ENCODE assay signal across 8 cellular contexts in genomic region chr10:93554760-93555432, GRCh38. TPM values are rescaled to one million over a fixed set of nuclear protein-coding genes. Genes with fewer than 3 reads are reported as not detected.
DNase-seq lines count a peak whose midpoint lies in the region; ATAC-seq and TF ChIP-seq lines count a peak whose summit lies in the region.

No MANE protein-coding gene starts in this region.

- no peak overlapping the region for H3K27ac Mint-ChIP-seq in activated T-helper 1 cell treated with anti-CD3 and anti-CD28 coated beads, Interleukin-12 subunit alpha, Interleukin-12 subunit beta, Interleukin-2, Interleukin-4 antibody, amounts not matched to agents 30 ng/mL and 10 ng/mL and 1 ng/mL, durations not matched to agents 14 hours and 24 hours and 36 hours

- no peaks in the 10 kb centered on the region for H3K4me1 Mint-ChIP-seq in activated T-helper 1 cell treated with anti-CD3 and anti-CD28 coated beads, Interleukin-12 subunit alpha, Interleukin-12 subunit beta, Interleukin-2, Interleukin-4 antibody, amounts not matched to agents 30 ng/mL and 10 ng/mL and 1 ng/mL, durations not matched to agents 14 hours and 24 hours and 36 hours (ENCODE audit: low read depth)

- no peaks in the 10 kb centered on the region for H4K20me1 ChIP-seq in osteoblast (ENCODE audit: insufficient read depth, low read length)

- TF ChIP-seq CTCF in osteoblast (IDR thresholded peaks at IDR 0.05; ENCODE audit: extremely low read depth, low read depth, low read length) (peak; percentile 87), vagina (IDR thresholded peaks at IDR 0.05) (peak; percentile 5 to 30 (median 29))

- DNase-seq in Daoy (ENCODE audit: low read depth) (peak; percentile 66), NOMO-1 treated with DMSO at 0.1 percent for 48 hours (lab: John Stamatoyannopoulos, UW; ENCODE audit: unreplicated experiment) (peak; percentile 91), germinal center (ENCODE audit: low spot score) (peak; percentile 53), osteoblast (ENCODE audit: insufficient read length, low spot score, missing footprints) (peak; percentile 91), vagina (ENCODE audit: extremely low spot score in 2 of 2) (no peak)
- DNase-seq in activated T-helper 1 cell treated with anti-CD3 and anti-CD28 coated beads, Interleukin-12 subunit alpha, Interleukin-12 subunit beta, Interleukin-2, Interleukin-4 antibody, amounts not matched to agents 30 ng/mL and 10 ng/mL and 1 ng/mL, durations not matched to agents 14 hours and 24 hours and 36 hours (ENCODE audit: low spot score) = peak; percentile 8

- H3K27ac ChIP-seq in osteoblast (ENCODE audit: low read depth, low read length) (no peak overlapping the region), vagina (no peak overlapping the region)

- no peaks in the 10 kb centered on the region for H3K36me3 ChIP-seq in osteoblast (ENCODE audit: insufficient read depth, low read length)
- no peaks in the 10 kb centered on the region for H3K36me3 ChIP-seq in vagina

- peak; percentile 53 for ATAC-seq in HG02759 (IDR thresholded peaks at IDR 0.05; ENCODE audit: unreplicated experiment)
- no peak for ATAC-seq in GM21447 (IDR thresholded peaks at IDR 0.05; ENCODE audit: unreplicated experiment)

- no peaks in the 10 kb centered on the region for H3K79me2 ChIP-seq in osteoblast (ENCODE audit: insufficient read depth, low read length)

- intact Hi-C loops in activated T-helper 1 cell treated with anti-CD3 and anti-CD28 coated beads, Interleukin-12 subunit alpha, Interleukin-12 subunit beta, Interleukin-2, Interleukin-4 antibody, amounts not matched to agents 30 ng/mL and 10 ng/mL and 1 ng/mL, durations not matched to agents 14 hours and 24 hours and 36 hours (cut with micrococcal nuclease) = loop anchor here (1.0 to 2.0 kb wide), 3 partner anchors 125 to 304 kb away; no protein-coding TSS in a partner anchor
- intact Hi-C loops in vagina (cut with DNase I) = no loop called here

- H3K9me3 Mint-ChIP-seq in activated T-helper 1 cell treated with anti-CD3 and anti-CD28 coated beads, Interleukin-12 subunit alpha, Interleukin-12 subunit beta, Interleukin-2, Interleukin-4 antibody, amounts not matched to agents 30 ng/mL and 10 ng/mL and 1 ng/mL, durations not matched to agents 14 hours and 24 hours and 36 hours = no peaks in the 10 kb centered on the region

- peaks cover 7% of the 10 kb centered on the region for H3K27me3 Mint-ChIP-seq in activated T-helper 1 cell treated with anti-CD3 and anti-CD28 coated beads, Interleukin-12 subunit alpha, Interleukin-12 subunit beta, Interleukin-2, Interleukin-4 antibody, amounts not matched to agents 30 ng/mL and 10 ng/mL and 1 ng/mL, durations not matched to agents 14 hours and 24 hours and 36 hours (ENCODE audit: insufficient read depth)

- H2AFZ ChIP-seq in osteoblast (ENCODE audit: low read length) = peak overlapping the region; percentile 64

- H3K4me3 ChIP-seq in osteoblast (ENCODE audit: insufficient read depth, low read length) = no peak overlapping the region
- no peak overlapping the region for H3K4me3 ChIP-seq in vagina

- TF ChIP-seq POLR2A in vagina (IDR thresholded peaks at IDR 0.05) = no peak

- no peaks in the 10 kb centered on the region for H3K27me3 ChIP-seq in osteoblast (ENCODE audit: insufficient read depth, low read length)
- no peaks in the 10 kb centered on the region for H3K27me3 ChIP-seq in vagina

- no peak overlapping the region for H3K4me3 Mint-ChIP-seq in activated T-helper 1 cell treated with anti-CD3 and anti-CD28 coated beads, Interleukin-12 subunit alpha, Interleukin-12 subunit beta, Interleukin-2, Interleukin-4 antibody, amounts not matched to agents 30 ng/mL and 10 ng/mL and 1 ng/mL, durations not matched to agents 14 hours and 24 hours and 36 hours

- H3K4me1 ChIP-seq in osteoblast (ENCODE audit: insufficient read depth, low read length) = no peaks in the 10 kb centered on the region
- no peaks in the 10 kb centered on the region for H3K4me1 ChIP-seq in vagina

- H3K9me3 ChIP-seq in osteoblast (ENCODE audit: low read depth, low read length) (no peaks in the 10 kb centered on the region), vagina (no peaks in the 10 kb centered on the region)

- H3K36me3 Mint-ChIP-seq in activated T-helper 1 cell treated with anti-CD3 and anti-CD28 coated beads, Interleukin-12 subunit alpha, Interleukin-12 subunit beta, Interleukin-2, Interleukin-4 antibody, amounts not matched to agents 30 ng/mL and 10 ng/mL and 1 ng/mL, durations not matched to agents 14 hours and 24 hours and 36 hours (ENCODE audit: low read depth) = no peaks in the 10 kb centered on the region

- H3K4me2 ChIP-seq in osteoblast (ENCODE audit: insufficient read depth, low read length) = no peak overlapping the region

RNA-seq across cellular contexts. Expression of gene FFAR4, which starts 11.6 kb away (rescaled TPM):
- total RNA-seq in Daoy (2014; rRNA removed; shearing (Covaris generic)) = not detected in 2 replicates
- not detected in 2 replicates for total RNA-seq in activated T-helper 1 cell treated with anti-CD3 and anti-CD28 coated beads, Interleukin-12 subunit alpha, Interleukin-12 subunit beta, Interleukin-2, Interleukin-4 antibody, amounts not matched to agents 30 ng/mL and 10 ng/mL and 1 ng/mL, durations not matched to agents 14 hours and 24 hours and 36 hours
- total RNA-seq in osteoblast (not detected in 2 replicates), vagina (1.5 TPM)

RNA-seq across cellular contexts. Expression of gene RBP4, which starts 46.1 kb away (rescaled TPM):
- total RNA-seq in Daoy (2014; rRNA removed; shearing (Covaris generic)) = not detected in 2 replicates
- not detected in 2 replicates for total RNA-seq in activated T-helper 1 cell treated with anti-CD3 and anti-CD28 coated beads, Interleukin-12 subunit alpha, Interleukin-12 subunit beta, Interleukin-2, Interleukin-4 antibody, amounts not matched to agents 30 ng/mL and 10 ng/mL and 1 ng/mL, durations not matched to agents 14 hours and 24 hours and 36 hours
- total RNA-seq in osteoblast (2.1 and 3.3 TPM in 2 replicates), vagina (36.8 TPM)

RNA-seq across cellular contexts. Expression of gene PDE6C, which starts 57.4 kb away (rescaled TPM):
- total RNA-seq in Daoy (2014; rRNA removed; shearing (Covaris generic)) = not detected in 2 replicates
- total RNA-seq in activated T-helper 1 cell treated with anti-CD3 and anti-CD28 coated beads, Interleukin-12 subunit alpha, Interleukin-12 subunit beta, Interleukin-2, Interleukin-4 antibody, amounts not matched to agents 30 ng/mL and 10 ng/mL and 1 ng/mL, durations not matched to agents 14 hours and 24 hours and 36 hours = not detected in 2 replicates
- total RNA-seq in osteoblast (not detected in 2 replicates), vagina (not detected)

RNA-seq across cellular contexts. Expression of gene CEP55, which starts 58.5 kb away (rescaled TPM):
- 98.9 and 128 TPM in 2 replicates for total RNA-seq in Daoy (2014; rRNA removed; shearing (Covaris generic))
- 53.0 and 55.7 TPM in 2 replicates for total RNA-seq in activated T-helper 1 cell treated with anti-CD3 and anti-CD28 coated beads, Interleukin-12 subunit alpha, Interleukin-12 subunit beta, Interleukin-2, Interleukin-4 antibody, amounts not matched to agents 30 ng/mL and 10 ng/mL and 1 ng/mL, durations not matched to agents 14 hours and 24 hours and 36 hours
- total RNA-seq in osteoblast (4.7 TPM in 2 replicates), vagina (3.2 TPM)

Comparison
In these comparisons a context has a peak if more than half of its experiments do, and no peak if none do; other contexts are left out.
1. DNase-seq: peak in Daoy (single experiment), NOMO-1 treated with DMSO at 0.1 percent for 48 hours (single experiment), activated T-helper 1 cell treated with anti-CD3 and anti-CD28 coated beads, Interleukin-12 subunit alpha, Interleukin-12 subunit beta, Interleukin-2, Interleukin-4 antibody, amounts not matched to agents 30 ng/mL and 10 ng/mL and 1 ng/mL, durations not matched to agents 14 hours and 24 hours and 36 hours (single experiment), germinal center (single experiment) and osteoblast (single experiment); none in vagina (0 of 2).